ENCODE assay signal across 22 cellular contexts in genomic region chr7:123612024-123612423, GRCh38. TPM values are rescaled to one million over a fixed set of nuclear protein-coding genes. Genes with fewer than 3 reads are reported as not detected.
A peak's percentile ranks its signal among the peaks of the same experiment; 100 is the strongest.
DNase-seq lines count a peak whose midpoint lies in the region; ATAC-seq and TF ChIP-seq lines count a peak whose summit lies in the region.
"Had no signal": no experiment of that assay in that cellular context is flagged by ENCODE, and none has a peak within 500 bp of the region (broad histone marks: within the 10 kb centered on the region; RNA-seq: fewer than 3 reads in every experiment).

No MANE protein-coding gene starts in this region.

- H3K27me3 ChIP-seq in cardiac muscle cell (no peaks in the 10 kb centered on the region), endodermal cell (ENCODE audit: control insufficient read depth, insufficient read depth, low read length, poor library complexity, severe bottlenecking) (peaks cover 3% of the 10 kb centered on the region), skeletal muscle tissue (ENCODE audit: control insufficient read depth in 3 of 3, insufficient read depth in 3 of 3, low read length in 3 of 3) (no peaks in the 10 kb centered on the region)

- H3K36me3 Mint-ChIP-seq in endodermal cell (ENCODE audit: low read depth) = no peaks in the 10 kb centered on the region
- H3K36me3 Mint-ChIP-seq: CD8-positive, alpha-beta T cell had no signal

- no peak for TF ChIP-seq POLR2A in GM18505 (IDR thresholded peaks at IDR 0.05; ENCODE audit: borderline replicate concordance, extremely low read depth, insufficient read depth, insufficient read length)

- H3K4me3 ChIP-seq in cardiac muscle cell = no peak overlapping the region
- H3K4me3 ChIP-seq in endodermal cell (ENCODE audit: low read length) = peak overlapping the region; percentile 17
- H3K4me3 ChIP-seq in skeletal muscle tissue (ENCODE audit: low read length in 3 of 3) = peak overlapping the region in 2 of 3 donors; percentile 39 to 61

- DNase-seq in cardiac muscle cell (ENCODE audit: low read depth in 1 of 2, low spot score in 1 of 2) = no peak
- no peak for DNase-seq in Right ventricle myocardium inferior (ENCODE audit: missing footprints)
- DNase-seq in endodermal cell = no peak
- DNase-seq in left lobe of liver (ENCODE audit: low spot score) = no peak
- no peak for DNase-seq in epidermal melanocyte (ENCODE audit: insufficient read length, low spot score)
- DNase-seq: AML-193; C1 segment of cervical spinal cord; CD8-positive, alpha-beta T cell; MM.1S; NCI-H1048; NCI-H1417 treated with DMSO at 0.1 percent for 48 hours; NCI-H1930; NCI-H2227 treated with DMSO at 0.1 percent for 48 hours; NCI-H510A; SHP77 had no signal

- peak overlapping the region; percentile 25 for H3K27ac ChIP-seq in cardiac muscle cell
- H3K27ac ChIP-seq in endodermal cell (ENCODE audit: low read depth, low read length) = no peak overlapping the region
- peak overlapping the region; percentile 95 for H3K27ac ChIP-seq in skeletal muscle tissue (ENCODE audit: low read depth, low read length)

- no peak overlapping the region for H3K4me3 Mint-ChIP-seq in endodermal cell
- H3K4me3 Mint-ChIP-seq: CD8-positive, alpha-beta T cell had no signal

- H3K9ac ChIP-seq in endodermal cell (ENCODE audit: extremely low read depth, low read length, poor library complexity, severe bottlenecking) (no peak overlapping the region), skeletal muscle tissue (ENCODE audit: low read depth in 1 of 3, low read length in 3 of 3) (peak overlapping the region; percentile 50 to 73 (median 65))

- H3K4me1 ChIP-seq in cardiac muscle cell (ENCODE audit: low read depth) (peaks cover 19% of the 10 kb centered on the region), endodermal cell (ENCODE audit: control insufficient read depth, insufficient read depth, low read length) (peaks cover 3% of the 10 kb centered on the region), skeletal muscle tissue (ENCODE audit: control insufficient read depth in 3 of 3, insufficient read depth in 3 of 3, low read length in 3 of 3) (peaks cover 9 to 19% (median 12%) of the 10 kb centered on the region in 3 donors)

- intact Hi-C loops in Right ventricle myocardium inferior (cut with DNase I) = no loop called here

- H3K4me1 Mint-ChIP-seq in endodermal cell = peaks cover 8% of the 10 kb centered on the region

- TF ChIP-seq CTCF in cardiac muscle cell (IDR thresholded peaks at IDR 0.05; ENCODE audit: low read depth, low read length) = no peak
- TF ChIP-seq CTCF in endodermal cell (conservative IDR thresholded peaks at IDR 0.05) = no peak

- H3K36me3 ChIP-seq in cardiac muscle cell (no peaks in the 10 kb centered on the region), endodermal cell (ENCODE audit: control insufficient read depth, insufficient read depth, low read length) (no peaks in the 10 kb centered on the region), skeletal muscle tissue (ENCODE audit: control insufficient read depth in 3 of 3, insufficient read depth in 3 of 3, low read length in 3 of 3) (peaks cover 2 to 16% (median 7%) of the 10 kb centered on the region in 3 donors)

- peaks cover 13% of the 10 kb centered on the region for H3K27me3 Mint-ChIP-seq in endodermal cell (ENCODE audit: insufficient read depth)

- no peaks in the 10 kb centered on the region for H3K9me3 ChIP-seq in cardiac muscle cell (ENCODE audit: low read depth)
- no peaks in the 10 kb centered on the region for H3K9me3 ChIP-seq in endodermal cell (ENCODE audit: control insufficient read depth, low read length)
- no peaks in the 10 kb centered on the region for H3K9me3 ChIP-seq in skeletal muscle tissue (ENCODE audit: control insufficient read depth in 3 of 3, low read length in 3 of 3)

- H3K27ac Mint-ChIP-seq in endodermal cell = no peak overlapping the region
- H3K27ac Mint-ChIP-seq: CD8-positive, alpha-beta T cell had no signal

- H3K9me3 Mint-ChIP-seq in endodermal cell = peaks cover 2% of the 10 kb centered on the region
- H3K9me3 Mint-ChIP-seq: CD8-positive, alpha-beta T cell had no signal

- ATAC-seq in Right ventricle myocardium inferior = no peak
- ATAC-seq in left lobe of liver = peak; percentile 70
- ATAC-seq in HG03045 (IDR thresholded peaks at IDR 0.05; ENCODE audit: unreplicated experiment) = no peak
- no peak for ATAC-seq in GM18505 (IDR thresholded peaks at IDR 0.05; ENCODE audit: unreplicated experiment)
- ATAC-seq: CD8-positive, alpha-beta T cell had no signal

RNA-seq across cellular contexts. Expression of gene ASB15, which starts 10.4 kb away (rescaled TPM):
- not detected in 2 replicates for total RNA-seq in cardiac muscle cell
- polyA plus RNA-seq in cardiac muscle cell = not detected in 2 replicates
- total RNA-seq in Right ventricle myocardium inferior = 77.3 TPM
- total RNA-seq in endodermal cell = not detected
- polyA plus RNA-seq in endodermal cell (2013, experiment 1 of 2) = not detected
- polyA plus RNA-seq in endodermal cell (2013, experiment 2 of 2) = not detected
- not detected for total RNA-seq in left lobe of liver
- 2.6 TPM for total RNA-seq in skeletal muscle tissue
- total RNA-seq: A172; CD8-positive, alpha-beta T cell; Daoy; H1 had no signal
- polyA plus RNA-seq: AG04450, H1 had no signal

RNA-seq across cellular contexts. Expression of gene LMOD2, which starts 43.6 kb away (rescaled TPM):
- total RNA-seq in cardiac muscle cell (19.7 and 24.3 TPM in 2 replicates), Right ventricle myocardium inferior (492 TPM), endodermal cell (not detected), left lobe of liver (0.10 TPM), skeletal muscle tissue (34.4 TPM)
- 13.6 and 19.8 TPM in 2 replicates for polyA plus RNA-seq in cardiac muscle cell
- polyA plus RNA-seq in endodermal cell (2013, experiment 1 of 2) = not detected
- polyA plus RNA-seq in endodermal cell (2013, experiment 2 of 2) = 0.17 TPM
- total RNA-seq: A172; CD8-positive, alpha-beta T cell; Daoy had no signal
- polyA plus RNA-seq: AG04450 had no signal

RNA-seq across cellular contexts. Expression of gene NDUFA5, which starts 54.4 kb away (rescaled TPM):
- 63.9 and 64.0 TPM in 2 replicates for total RNA-seq in cardiac muscle cell
- 216 and 217 TPM in 2 replicates for polyA plus RNA-seq in cardiac muscle cell
- total RNA-seq in Right ventricle myocardium inferior = 307 TPM
- total RNA-seq in endodermal cell = 10 to 100 TPM; 48.6 to 52.3 TPM
- 62.4 TPM for polyA plus RNA-seq in endodermal cell (2013, experiment 1 of 2)
- polyA plus RNA-seq in endodermal cell (2013, experiment 2 of 2) = 59.7 TPM
- total RNA-seq in left lobe of liver = 41.3 TPM
- total RNA-seq in skeletal muscle tissue = 39.1 TPM

Comparison
In these comparisons a context has a peak if more than half of its experiments do, and no peak if none do; other contexts are left out.
1. RNA of gene ASB15, which starts 10.4 kb away (total RNA-seq): 77.3 TPM in Right ventricle myocardium inferior (single experiment); 2.6 TPM in skeletal muscle tissue (single experiment), not detected in cardiac muscle cell, not detected in endodermal cell and not detected in left lobe of liver (single experiment); every median in the first group is over 10 times any median in the second.
2. RNA of gene LMOD2, which starts 43.6 kb away (total RNA-seq): 492 TPM in Right ventricle myocardium inferior (single experiment), 34.4 TPM in skeletal muscle tissue (single experiment) and 19.7 to 24.3 TPM in cardiac muscle cell; 0.10 TPM in left lobe of liver (single experiment) and not detected in endodermal cell; every median in the first group is over 10 times any median in the second.